ENCODE assay signal across 1 cellular context in the genomic region with DNA sequence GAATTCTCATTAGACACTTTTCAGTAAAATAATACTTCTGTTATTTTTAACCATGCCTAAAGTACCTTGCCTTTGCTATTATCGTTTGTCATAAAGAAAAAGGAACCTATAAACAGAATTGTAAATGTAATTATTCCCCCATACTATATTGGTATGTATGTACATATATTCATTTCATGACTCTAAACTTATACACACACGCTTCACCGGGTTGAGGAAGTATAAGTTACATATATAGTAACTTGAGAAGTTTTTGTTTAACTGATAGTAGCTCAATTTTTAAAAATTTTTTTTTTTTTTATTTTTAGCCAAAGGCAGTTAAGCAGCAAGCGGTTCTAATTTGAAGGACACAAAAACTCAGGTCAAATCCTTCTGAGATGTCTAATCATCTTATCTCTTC.
A peak's percentile ranks its signal among the peaks of the same experiment; 100 is the strongest.
TF ChIP-seq lines count a peak whose summit lies in the region.

No MANE protein-coding gene starts in this region.

TF ChIP-seq in GM12878, 131 proteins besides CTCF, POLR2A, EP300 and RAD21 (continued from another document and continues in another):
- TF ChIP-seq, protein P1, sequence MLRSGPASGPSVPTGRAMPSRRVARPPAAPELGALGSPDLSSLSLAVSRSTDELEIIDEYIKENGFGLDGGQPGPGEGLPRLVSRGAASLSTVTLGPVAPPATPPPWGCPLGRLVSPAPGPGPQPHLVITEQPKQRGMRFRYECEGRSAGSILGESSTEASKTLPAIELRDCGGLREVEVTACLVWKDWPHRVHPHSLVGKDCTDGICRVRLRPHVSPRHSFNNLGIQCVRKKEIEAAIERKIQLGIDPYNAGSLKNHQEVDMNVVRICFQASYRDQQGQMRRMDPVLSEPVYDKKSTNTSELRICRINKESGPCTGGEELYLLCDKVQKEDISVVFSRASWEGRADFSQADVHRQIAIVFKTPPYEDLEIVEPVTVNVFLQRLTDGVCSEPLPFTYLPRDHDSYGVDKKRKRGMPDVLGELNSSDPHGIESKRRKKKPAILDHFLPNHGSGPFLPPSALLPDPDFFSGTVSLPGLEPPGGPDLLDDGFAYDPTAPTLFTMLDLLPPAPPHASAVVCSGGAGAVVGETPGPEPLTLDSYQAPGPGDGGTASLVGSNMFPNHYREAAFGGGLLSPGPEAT (IDR thresholded peaks at IDR 0.05; ENCODE audit: low read depth): peak; percentile 19; the same call in 1 of the 2 replicates
- TF ChIP-seq TCF7 (IDR thresholded peaks at IDR 0.05; ENCODE audit: borderline replicate concordance) (no peak), FOXM1 (IDR thresholded peaks at IDR 0.05; ENCODE audit: low read depth, low read length) (peak; percentile 70; the same call in 1 of the 2 replicates), RB1 (IDR thresholded peaks at IDR 0.05; ENCODE audit: borderline replicate concordance) (no peak), SMAD5 (IDR thresholded peaks at IDR 0.05; ENCODE audit: low read depth) (no peak), BCL11A (IDR thresholded peaks at IDR 0.05; ENCODE audit: low read depth, low read length) (no peak), PAX5 (IDR thresholded peaks at IDR 0.05; ENCODE audit: borderline replicate concordance, low read depth, low read length) (no peak), FOXK2 (IDR thresholded peaks at IDR 0.05) (no peak), MEF2A (IDR thresholded peaks at IDR 0.05; ENCODE audit: insufficient read depth, low read depth, low read length) (peak; percentile 93), SP1 (IDR thresholded peaks at IDR 0.05; ENCODE audit: low read depth, low read length) (no peak), GABPA (IDR thresholded peaks at IDR 0.05; ENCODE audit: low read depth) (0 out of 2 replicates have a peak, but pooled peaks have one; percentile 11), JUNB (IDR thresholded peaks at IDR 0.05) (peak; percentile 66), SMARCA5 (IDR thresholded peaks at IDR 0.05) (no peak), ZNF217 (IDR thresholded peaks at IDR 0.05) (peak; percentile 42; the same call in 1 of the 2 replicates), KLF5 (IDR thresholded peaks at IDR 0.05; ENCODE audit: partially characterized antibody) (no peak), SPI1 (IDR thresholded peaks at IDR 0.05; ENCODE audit: borderline replicate concordance, insufficient read depth, low read depth, low read length) (no peak), HDAC6 (IDR thresholded peaks at IDR 0.05; ENCODE audit: unreplicated experiment) (no peak), SIN3A (IDR thresholded peaks at IDR 0.05; ENCODE audit: low read depth, low read length) (no peak), RUNX3 (IDR thresholded peaks at IDR 0.05; ENCODE audit: low read length) (peak; percentile 20; the same call in 1 of the 2 replicates), SREBF1 (IDR thresholded peaks at IDR 0.05; ENCODE audit: low read length) (no peak), BACH1 (IDR thresholded peaks at IDR 0.05; ENCODE audit: borderline replicate concordance) (no peak), NFYA (IDR thresholded peaks at IDR 0.05; ENCODE audit: borderline replicate concordance, low read depth, low read length) (no peak), BMI1 (IDR thresholded peaks at IDR 0.05; ENCODE audit: borderline replicate concordance) (no peak), SUPT20H (IDR thresholded peaks at IDR 0.05; ENCODE audit: borderline replicate concordance, control insufficient read depth, low read depth, low read length) (no peak), ZNF274 (IDR thresholded peaks at IDR 0.05; ENCODE audit: insufficient read depth, insufficient read length) (no peak), CBFB (IDR thresholded peaks at IDR 0.05; ENCODE audit: low read depth) (no peak), FOS (IDR thresholded peaks at IDR 0.05; ENCODE audit: borderline replicate concordance, extremely low read depth, insufficient read length) (no peak), CHD4 (IDR thresholded peaks at IDR 0.05) (no peak), TAF1 (IDR thresholded peaks at IDR 0.05; ENCODE audit: borderline replicate concordance, low read depth, low read length) (no peak), BHLHE40 (IDR thresholded peaks at IDR 0.05; ENCODE audit: borderline replicate concordance in 1 of 2, low read depth in 2 of 2, low read length in 1 of 2) (no peak), CHD1 (IDR thresholded peaks at IDR 0.05; ENCODE audit: low read depth, low read length) (no peak), ZNF622 (IDR thresholded peaks at IDR 0.05) (no peak), CEBPB (IDR thresholded peaks at IDR 0.05; ENCODE audit: borderline replicate concordance in 1 of 2, low read depth in 2 of 2, low read length in 2 of 2) (peak in 1 of 2 experiments; percentile 41; a peak in 1 of 4 replicates)
- TF ChIP-seq, protein P2, sequence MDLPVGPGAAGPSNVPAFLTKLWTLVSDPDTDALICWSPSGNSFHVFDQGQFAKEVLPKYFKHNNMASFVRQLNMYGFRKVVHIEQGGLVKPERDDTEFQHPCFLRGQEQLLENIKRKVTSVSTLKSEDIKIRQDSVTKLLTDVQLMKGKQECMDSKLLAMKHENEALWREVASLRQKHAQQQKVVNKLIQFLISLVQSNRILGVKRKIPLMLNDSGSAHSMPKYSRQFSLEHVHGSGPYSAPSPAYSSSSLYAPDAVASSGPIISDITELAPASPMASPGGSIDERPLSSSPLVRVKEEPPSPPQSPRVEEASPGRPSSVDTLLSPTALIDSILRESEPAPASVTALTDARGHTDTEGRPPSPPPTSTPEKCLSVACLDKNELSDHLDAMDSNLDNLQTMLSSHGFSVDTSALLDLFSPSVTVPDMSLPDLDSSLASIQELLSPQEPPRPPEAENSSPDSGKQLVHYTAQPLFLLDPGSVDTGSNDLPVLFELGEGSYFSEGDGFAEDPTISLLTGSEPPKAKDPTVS (IDR thresholded peaks at IDR 0.05; ENCODE audit: low read depth, low read length): no peak
- TF ChIP-seq, protein P3, sequence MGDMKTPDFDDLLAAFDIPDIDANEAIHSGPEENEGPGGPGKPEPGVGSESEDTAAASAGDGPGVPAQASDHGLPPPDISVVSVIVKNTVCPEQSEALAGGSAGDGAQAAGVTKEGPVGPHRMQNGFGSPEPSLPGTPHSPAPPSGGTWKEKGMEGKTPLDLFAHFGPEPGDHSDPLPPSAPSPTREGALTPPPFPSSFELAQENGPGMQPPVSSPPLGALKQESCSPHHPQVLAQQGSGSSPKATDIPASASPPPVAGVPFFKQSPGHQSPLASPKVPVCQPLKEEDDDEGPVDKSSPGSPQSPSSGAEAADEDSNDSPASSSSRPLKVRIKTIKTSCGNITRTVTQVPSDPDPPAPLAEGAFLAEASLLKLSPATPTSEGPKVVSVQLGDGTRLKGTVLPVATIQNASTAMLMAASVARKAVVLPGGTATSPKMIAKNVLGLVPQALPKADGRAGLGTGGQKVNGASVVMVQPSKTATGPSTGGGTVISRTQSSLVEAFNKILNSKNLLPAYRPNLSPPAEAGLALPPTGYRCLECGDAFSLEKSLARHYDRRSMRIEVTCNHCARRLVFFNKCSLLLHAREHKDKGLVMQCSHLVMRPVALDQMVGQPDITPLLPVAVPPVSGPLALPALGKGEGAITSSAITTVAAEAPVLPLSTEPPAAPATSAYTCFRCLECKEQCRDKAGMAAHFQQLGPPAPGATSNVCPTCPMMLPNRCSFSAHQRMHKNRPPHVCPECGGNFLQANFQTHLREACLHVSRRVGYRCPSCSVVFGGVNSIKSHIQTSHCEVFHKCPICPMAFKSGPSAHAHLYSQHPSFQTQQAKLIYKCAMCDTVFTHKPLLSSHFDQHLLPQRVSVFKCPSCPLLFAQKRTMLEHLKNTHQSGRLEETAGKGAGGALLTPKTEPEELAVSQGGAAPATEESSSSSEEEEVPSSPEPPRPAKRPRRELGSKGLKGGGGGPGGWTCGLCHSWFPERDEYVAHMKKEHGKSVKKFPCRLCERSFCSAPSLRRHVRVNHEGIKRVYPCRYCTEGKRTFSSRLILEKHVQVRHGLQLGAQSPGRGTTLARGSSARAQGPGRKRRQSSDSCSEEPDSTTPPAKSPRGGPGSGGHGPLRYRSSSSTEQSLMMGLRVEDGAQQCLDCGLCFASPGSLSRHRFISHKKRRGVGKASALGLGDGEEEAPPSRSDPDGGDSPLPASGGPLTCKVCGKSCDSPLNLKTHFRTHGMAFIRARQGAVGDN (IDR thresholded peaks at IDR 0.05): no peak
- TF ChIP-seq, protein P4, sequence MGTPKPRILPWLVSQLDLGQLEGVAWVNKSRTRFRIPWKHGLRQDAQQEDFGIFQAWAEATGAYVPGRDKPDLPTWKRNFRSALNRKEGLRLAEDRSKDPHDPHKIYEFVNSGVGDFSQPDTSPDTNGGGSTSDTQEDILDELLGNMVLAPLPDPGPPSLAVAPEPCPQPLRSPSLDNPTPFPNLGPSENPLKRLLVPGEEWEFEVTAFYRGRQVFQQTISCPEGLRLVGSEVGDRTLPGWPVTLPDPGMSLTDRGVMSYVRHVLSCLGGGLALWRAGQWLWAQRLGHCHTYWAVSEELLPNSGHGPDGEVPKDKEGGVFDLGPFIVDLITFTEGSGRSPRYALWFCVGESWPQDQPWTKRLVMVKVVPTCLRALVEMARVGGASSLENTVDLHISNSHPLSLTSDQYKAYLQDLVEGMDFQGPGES (IDR thresholded peaks at IDR 0.05): no peak
- TF ChIP-seq, protein P5, sequence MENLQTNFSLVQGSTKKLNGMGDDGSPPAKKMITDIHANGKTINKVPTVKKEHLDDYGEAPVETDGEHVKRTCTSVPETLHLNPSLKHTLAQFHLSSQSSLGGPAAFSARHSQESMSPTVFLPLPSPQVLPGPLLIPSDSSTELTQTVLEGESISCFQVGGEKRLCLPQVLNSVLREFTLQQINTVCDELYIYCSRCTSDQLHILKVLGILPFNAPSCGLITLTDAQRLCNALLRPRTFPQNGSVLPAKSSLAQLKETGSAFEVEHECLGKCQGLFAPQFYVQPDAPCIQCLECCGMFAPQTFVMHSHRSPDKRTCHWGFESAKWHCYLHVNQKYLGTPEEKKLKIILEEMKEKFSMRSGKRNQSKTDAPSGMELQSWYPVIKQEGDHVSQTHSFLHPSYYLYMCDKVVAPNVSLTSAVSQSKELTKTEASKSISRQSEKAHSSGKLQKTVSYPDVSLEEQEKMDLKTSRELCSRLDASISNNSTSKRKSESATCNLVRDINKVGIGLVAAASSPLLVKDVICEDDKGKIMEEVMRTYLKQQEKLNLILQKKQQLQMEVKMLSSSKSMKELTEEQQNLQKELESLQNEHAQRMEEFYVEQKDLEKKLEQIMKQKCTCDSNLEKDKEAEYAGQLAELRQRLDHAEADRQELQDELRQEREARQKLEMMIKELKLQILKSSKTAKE (IDR thresholded peaks at IDR 0.05; ENCODE audit: low read depth, poor library complexity, severe bottlenecking): no peak
- TF ChIP-seq, protein P6, sequence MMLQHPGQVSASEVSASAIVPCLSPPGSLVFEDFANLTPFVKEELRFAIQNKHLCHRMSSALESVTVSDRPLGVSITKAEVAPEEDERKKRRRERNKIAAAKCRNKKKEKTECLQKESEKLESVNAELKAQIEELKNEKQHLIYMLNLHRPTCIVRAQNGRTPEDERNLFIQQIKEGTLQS (IDR thresholded peaks at IDR 0.05; ENCODE audit: borderline replicate concordance, extremely low read depth, low read depth, low read length): no peak
- TF ChIP-seq, protein P7, sequence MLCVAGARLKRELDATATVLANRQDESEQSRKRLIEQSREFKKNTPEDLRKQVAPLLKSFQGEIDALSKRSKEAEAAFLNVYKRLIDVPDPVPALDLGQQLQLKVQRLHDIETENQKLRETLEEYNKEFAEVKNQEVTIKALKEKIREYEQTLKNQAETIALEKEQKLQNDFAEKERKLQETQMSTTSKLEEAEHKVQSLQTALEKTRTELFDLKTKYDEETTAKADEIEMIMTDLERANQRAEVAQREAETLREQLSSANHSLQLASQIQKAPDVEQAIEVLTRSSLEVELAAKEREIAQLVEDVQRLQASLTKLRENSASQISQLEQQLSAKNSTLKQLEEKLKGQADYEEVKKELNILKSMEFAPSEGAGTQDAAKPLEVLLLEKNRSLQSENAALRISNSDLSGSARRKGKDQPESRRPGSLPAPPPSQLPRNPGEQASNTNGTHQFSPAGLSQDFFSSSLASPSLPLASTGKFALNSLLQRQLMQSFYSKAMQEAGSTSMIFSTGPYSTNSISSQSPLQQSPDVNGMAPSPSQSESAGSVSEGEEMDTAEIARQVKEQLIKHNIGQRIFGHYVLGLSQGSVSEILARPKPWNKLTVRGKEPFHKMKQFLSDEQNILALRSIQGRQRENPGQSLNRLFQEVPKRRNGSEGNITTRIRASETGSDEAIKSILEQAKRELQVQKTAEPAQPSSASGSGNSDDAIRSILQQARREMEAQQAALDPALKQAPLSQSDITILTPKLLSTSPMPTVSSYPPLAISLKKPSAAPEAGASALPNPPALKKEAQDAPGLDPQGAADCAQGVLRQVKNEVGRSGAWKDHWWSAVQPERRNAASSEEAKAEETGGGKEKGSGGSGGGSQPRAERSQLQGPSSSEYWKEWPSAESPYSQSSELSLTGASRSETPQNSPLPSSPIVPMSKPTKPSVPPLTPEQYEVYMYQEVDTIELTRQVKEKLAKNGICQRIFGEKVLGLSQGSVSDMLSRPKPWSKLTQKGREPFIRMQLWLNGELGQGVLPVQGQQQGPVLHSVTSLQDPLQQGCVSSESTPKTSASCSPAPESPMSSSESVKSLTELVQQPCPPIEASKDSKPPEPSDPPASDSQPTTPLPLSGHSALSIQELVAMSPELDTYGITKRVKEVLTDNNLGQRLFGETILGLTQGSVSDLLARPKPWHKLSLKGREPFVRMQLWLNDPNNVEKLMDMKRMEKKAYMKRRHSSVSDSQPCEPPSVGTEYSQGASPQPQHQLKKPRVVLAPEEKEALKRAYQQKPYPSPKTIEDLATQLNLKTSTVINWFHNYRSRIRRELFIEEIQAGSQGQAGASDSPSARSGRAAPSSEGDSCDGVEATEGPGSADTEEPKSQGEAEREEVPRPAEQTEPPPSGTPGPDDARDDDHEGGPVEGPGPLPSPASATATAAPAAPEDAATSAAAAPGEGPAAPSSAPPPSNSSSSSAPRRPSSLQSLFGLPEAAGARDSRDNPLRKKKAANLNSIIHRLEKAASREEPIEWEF (IDR thresholded peaks at IDR 0.05; ENCODE audit: insufficient replicate concordance, low read depth, low read length): no peak
- TF ChIP-seq, protein P8, sequence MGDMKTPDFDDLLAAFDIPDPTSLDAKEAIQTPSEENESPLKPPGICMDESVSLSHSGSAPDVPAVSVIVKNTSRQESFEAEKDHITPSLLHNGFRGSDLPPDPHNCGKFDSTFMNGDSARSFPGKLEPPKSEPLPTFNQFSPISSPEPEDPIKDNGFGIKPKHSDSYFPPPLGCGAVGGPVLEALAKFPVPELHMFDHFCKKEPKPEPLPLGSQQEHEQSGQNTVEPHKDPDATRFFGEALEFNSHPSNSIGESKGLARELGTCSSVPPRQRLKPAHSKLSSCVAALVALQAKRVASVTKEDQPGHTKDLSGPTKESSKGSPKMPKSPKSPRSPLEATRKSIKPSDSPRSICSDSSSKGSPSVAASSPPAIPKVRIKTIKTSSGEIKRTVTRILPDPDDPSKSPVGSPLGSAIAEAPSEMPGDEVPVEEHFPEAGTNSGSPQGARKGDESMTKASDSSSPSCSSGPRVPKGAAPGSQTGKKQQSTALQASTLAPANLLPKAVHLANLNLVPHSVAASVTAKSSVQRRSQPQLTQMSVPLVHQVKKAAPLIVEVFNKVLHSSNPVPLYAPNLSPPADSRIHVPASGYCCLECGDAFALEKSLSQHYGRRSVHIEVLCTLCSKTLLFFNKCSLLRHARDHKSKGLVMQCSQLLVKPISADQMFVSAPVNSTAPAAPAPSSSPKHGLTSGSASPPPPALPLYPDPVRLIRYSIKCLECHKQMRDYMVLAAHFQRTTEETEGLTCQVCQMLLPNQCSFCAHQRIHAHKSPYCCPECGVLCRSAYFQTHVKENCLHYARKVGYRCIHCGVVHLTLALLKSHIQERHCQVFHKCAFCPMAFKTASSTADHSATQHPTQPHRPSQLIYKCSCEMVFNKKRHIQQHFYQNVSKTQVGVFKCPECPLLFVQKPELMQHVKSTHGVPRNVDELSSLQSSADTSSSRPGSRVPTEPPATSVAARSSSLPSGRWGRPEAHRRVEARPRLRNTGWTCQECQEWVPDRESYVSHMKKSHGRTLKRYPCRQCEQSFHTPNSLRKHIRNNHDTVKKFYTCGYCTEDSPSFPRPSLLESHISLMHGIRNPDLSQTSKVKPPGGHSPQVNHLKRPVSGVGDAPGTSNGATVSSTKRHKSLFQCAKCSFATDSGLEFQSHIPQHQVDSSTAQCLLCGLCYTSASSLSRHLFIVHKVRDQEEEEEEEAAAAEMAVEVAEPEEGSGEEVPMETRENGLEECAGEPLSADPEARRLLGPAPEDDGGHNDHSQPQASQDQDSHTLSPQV (IDR thresholded peaks at IDR 0.05): 0 out of 2 replicates have a peak, but pooled peaks have one; percentile 27
